Comparison of ENCODE assay signal across 1 cellular context in the genomic region with DNA sequence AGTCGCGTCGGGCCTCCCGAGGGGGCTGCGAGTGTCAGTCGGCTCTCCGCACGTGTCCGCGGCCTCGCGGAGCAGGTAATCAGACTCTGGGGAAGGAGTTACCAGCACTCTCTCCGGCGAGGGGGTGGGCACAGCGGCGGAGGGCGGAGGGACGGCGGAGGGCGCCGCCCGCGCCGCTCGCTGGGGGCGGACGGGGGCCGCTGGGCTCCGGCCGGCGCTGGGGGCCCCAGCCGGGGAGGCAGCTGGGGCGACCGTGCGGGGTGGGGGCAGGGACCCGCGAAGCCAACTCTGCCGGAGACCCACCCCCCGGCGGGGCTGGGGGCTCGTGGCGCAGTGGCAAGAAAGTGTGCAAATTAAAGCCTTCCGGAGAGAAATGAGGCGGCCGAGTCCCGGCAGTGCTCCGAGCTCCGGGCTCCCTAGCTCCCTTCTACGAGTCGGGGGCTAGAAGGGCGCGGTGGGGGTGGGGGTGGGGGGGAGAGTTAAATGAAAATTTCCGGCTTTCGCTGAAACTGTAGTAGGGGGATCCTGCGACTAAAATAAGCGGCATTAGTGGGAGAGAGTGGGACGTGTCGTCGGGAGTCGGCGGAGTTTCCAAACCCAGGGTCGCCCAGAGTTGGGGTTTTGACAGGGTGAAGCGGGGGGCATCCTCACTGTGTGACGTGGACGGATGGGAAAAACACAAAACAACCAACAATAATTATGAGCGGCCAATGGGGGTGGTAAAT.
TF ChIP-seq lines count a peak whose summit lies in the region.

CDK6 (minus strand) TSS at position 85 of the 725 bp plus-strand sequence. CDS start 3,250 bp downstream, outside the sequence.

TF ChIP-seq in HCT116, 20 proteins besides CTCF, POLR2A, EP300 and RAD21 (continued from another document):
- TF ChIP-seq, protein P1, sequence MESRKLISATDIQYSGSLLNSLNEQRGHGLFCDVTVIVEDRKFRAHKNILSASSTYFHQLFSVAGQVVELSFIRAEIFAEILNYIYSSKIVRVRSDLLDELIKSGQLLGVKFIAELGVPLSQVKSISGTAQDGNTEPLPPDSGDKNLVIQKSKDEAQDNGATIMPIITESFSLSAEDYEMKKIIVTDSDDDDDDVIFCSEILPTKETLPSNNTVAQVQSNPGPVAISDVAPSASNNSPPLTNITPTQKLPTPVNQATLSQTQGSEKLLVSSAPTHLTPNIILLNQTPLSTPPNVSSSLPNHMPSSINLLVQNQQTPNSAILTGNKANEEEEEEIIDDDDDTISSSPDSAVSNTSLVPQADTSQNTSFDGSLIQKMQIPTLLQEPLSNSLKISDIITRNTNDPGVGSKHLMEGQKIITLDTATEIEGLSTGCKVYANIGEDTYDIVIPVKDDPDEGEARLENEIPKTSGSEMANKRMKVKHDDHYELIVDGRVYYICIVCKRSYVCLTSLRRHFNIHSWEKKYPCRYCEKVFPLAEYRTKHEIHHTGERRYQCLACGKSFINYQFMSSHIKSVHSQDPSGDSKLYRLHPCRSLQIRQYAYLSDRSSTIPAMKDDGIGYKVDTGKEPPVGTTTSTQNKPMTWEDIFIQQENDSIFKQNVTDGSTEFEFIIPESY (IDR thresholded peaks at IDR 0.05; ENCODE audit: extremely low read depth, insufficient replicate concordance, low read length) = no peak
- no peak for TF ChIP-seq FOSL1 (IDR thresholded peaks at IDR 0.05; ENCODE audit: low read depth)
- peak; percentile 61; the same call in 1 of the 2 replicates for TF ChIP-seq POLR2AphosphoS5 (IDR thresholded peaks at IDR 0.05; ENCODE audit: low read depth, low read length)
- TF ChIP-seq CBX3 (IDR thresholded peaks at IDR 0.05; ENCODE audit: low read depth) = no peak
- TF ChIP-seq ZNF274 (IDR thresholded peaks at IDR 0.05; ENCODE audit: low read depth, low read length) = no peak
